ENCODE assay signal across 9 cellular contexts in the genomic region with DNA sequence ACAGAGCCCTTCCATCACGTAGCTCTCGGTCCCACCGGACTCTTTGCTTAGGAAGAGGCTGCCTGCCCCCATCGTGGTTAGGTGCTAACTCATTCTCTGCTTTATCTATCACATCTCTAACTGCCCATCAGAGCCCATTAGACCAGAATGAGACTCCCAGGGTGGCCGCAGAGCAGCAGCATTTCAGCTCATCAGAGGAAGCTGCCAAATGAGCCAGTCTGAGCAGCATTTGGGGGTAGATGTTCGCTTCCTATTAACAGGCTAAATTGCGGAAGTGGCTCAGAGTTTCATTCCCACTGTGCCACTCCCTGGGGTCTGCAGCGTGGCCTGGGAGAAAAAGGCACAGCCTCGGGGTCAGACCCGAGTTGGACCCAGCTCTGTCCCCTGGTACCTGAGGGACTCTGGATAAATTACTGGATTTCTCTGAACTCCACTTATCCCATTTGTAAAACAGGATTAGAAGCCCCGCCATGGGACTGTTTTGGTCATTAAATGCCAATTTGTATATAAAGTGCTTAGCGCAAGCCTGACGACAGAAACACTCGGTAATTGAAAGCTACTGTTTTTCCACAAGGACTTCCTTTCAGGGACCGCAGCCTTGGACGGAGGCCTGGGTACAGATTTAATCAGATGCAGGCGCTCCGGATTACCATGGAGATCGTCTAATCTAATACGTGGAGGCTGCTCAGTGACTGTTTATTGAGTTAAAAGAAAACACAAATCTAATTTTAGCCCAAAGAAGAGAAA.
DNase-seq lines count a peak whose midpoint lies in the region; ATAC-seq and TF ChIP-seq lines count a peak whose summit lies in the region.
"Had no signal": no experiment of that assay in that cellular context is flagged by ENCODE, and none has a peak within 500 bp of the region (broad histone marks: within the 10 kb centered on the region; RNA-seq: fewer than 3 reads in every experiment).

No MANE protein-coding gene starts in this region.

- no peaks in the 10 kb centered on the region for H3K27me3 Mint-ChIP-seq in stimulated activated naive CD8-positive, alpha-beta T cell treated with anti-CD3 and anti-CD28 coated beads, Interleukin-15, Interleukin-2, amounts not matched to agents 100 ng/mL and 50 ng/mL, for 24 hours

- H3K4me3 ChIP-seq in gastroesophageal sphincter: peak overlapping the region in 1 of 2 donors; percentile 1

- peaks cover 0 to 13% of the 10 kb centered on the region in 2 donors for H3K36me3 ChIP-seq in gastroesophageal sphincter

- DNase-seq in NCI-H748 (lab: John Stamatoyannopoulos, UW; ENCODE audit: unreplicated experiment) (peak; percentile 19), NCI-H748 treated with DMSO at 0.1 percent for 48 hours (lab: John Stamatoyannopoulos, UW) (no peak), UCSD-AML1 (lab: John Stamatoyannopoulos, UW; ENCODE audit: unreplicated experiment) (peak; percentile 32), left colon (no peak), NCI-H1930 (lab: John Stamatoyannopoulos, UW) (no peak)
- DNase-seq in activated CD4-positive, alpha-beta T cell treated with anti-CD3 and anti-CD28 coated beads for 4 hours: no peak
- DNase-seq: NCI-H2029 had no signal

- no peaks in the 10 kb centered on the region for H3K9me3 Mint-ChIP-seq in stimulated activated naive CD8-positive, alpha-beta T cell treated with anti-CD3 and anti-CD28 coated beads, Interleukin-15, Interleukin-2, amounts not matched to agents 100 ng/mL and 50 ng/mL, for 24 hours

- TF ChIP-seq POLR2A in gastroesophageal sphincter (IDR thresholded peaks at IDR 0.05): no peak

- peak overlapping the region; percentile 11 for H3K27ac Mint-ChIP-seq in stimulated activated naive CD8-positive, alpha-beta T cell treated with anti-CD3 and anti-CD28 coated beads, Interleukin-15, Interleukin-2, amounts not matched to agents 100 ng/mL and 50 ng/mL, for 24 hours

- peaks cover 0 to 28% (median 9%) of the 10 kb centered on the region in 3 donors for H3K4me1 ChIP-seq in gastroesophageal sphincter

- intact Hi-C loops in left colon (cut with DNase I, micrococcal nuclease): no loop called here

- TF ChIP-seq CTCF in gastroesophageal sphincter (IDR thresholded peaks at IDR 0.05): no peak

- H3K4me1 Mint-ChIP-seq in stimulated activated naive CD8-positive, alpha-beta T cell treated with anti-CD3 and anti-CD28 coated beads, Interleukin-15, Interleukin-2, amounts not matched to agents 100 ng/mL and 50 ng/mL, for 24 hours (ENCODE audit: low read depth): peaks cover 15% of the 10 kb centered on the region

- WGBS in gastroesophageal sphincter (ENCODE audit: low coverage in 1 of 2), 2 donors: 19 to 26% methylated on average over 15 to 20 of the region's 20 CpGs

- ATAC-seq in gastroesophageal sphincter (peak; percentile 17), left colon (no peak)

- H3K4me3 Mint-ChIP-seq in stimulated activated naive CD8-positive, alpha-beta T cell treated with anti-CD3 and anti-CD28 coated beads, Interleukin-15, Interleukin-2, amounts not matched to agents 100 ng/mL and 50 ng/mL, for 24 hours: no peak overlapping the region

- TF ChIP-seq EP300 in gastroesophageal sphincter (IDR thresholded peaks at IDR 0.05): no peak

- H3K27me3 ChIP-seq in gastroesophageal sphincter: peaks cover 11% of the 10 kb centered on the region

- no peaks in the 10 kb centered on the region for H3K9me3 ChIP-seq in gastroesophageal sphincter

- H3K27ac ChIP-seq in gastroesophageal sphincter: peak overlapping the region in 2 of 4 donors; percentile 16 to 54

- H3K36me3 Mint-ChIP-seq in stimulated activated naive CD8-positive, alpha-beta T cell treated with anti-CD3 and anti-CD28 coated beads, Interleukin-15, Interleukin-2, amounts not matched to agents 100 ng/mL and 50 ng/mL, for 24 hours (ENCODE audit: low read depth): peaks cover 10% of the 10 kb centered on the region

Comparison
In these comparisons a context has a peak if more than half of its experiments do, and no peak if none do; other contexts are left out.
1. DNase-seq: peak in NCI-H748 (single experiment) and UCSD-AML1 (single experiment); none in NCI-H748 treated with DMSO at 0.1 percent for 48 hours (single experiment), left colon (0 of 2), NCI-H1930 (0 of 2) and activated CD4-positive, alpha-beta T cell treated with anti-CD3 and anti-CD28 coated beads for 4 hours (0 of 2).